In the genomic region with DNA sequence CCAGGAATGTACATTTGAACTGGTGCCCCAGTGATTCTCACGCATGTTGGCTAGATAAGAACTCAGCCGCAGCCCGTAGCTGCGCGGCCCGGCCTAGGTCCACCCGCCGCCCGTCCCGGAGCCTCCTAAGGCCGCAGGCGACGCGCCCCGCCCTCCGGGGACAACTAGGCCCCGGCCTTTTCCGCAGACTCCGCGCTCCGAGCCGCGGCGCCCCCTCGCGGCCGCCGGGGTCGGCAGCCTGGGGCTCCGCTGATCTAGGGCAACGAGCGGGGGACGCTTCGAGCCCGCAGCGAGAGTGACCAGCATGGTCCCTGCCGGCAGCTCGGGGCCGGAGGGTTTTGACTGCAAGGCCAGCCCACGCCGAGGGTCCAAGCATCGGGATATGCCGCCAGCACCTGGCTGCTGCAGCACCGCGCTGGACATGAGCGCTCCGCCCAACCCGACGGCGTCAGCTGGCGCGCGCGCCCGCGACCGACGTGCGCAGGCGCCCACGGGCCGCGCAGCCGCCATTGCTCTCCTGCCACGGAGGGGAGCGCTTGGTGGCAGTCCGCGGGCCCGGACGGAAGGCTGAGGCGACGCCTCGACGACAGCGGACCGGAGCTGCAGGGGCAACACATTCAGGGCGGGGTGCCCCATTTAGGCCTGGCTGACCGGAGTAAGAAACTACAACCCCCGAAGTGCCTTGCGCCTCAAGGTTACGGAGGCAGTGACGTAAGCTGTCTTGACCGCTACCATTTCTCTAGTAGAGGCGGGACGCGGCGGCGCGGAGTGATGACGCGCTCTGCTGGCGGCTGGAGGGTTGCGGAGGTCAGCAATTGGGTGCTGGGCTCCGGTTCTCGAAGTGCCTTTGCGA, we compare ENCODE assay signal across 1 cellular context.
TF ChIP-seq lines count a peak whose summit lies in the region.

Gene AP5S1, plus strand, starts transcription at position 500 of the 853 bp plus-strand sequence. CDS start 1,571 bp downstream, outside the sequence.

TF ChIP-seq in HepG2, 621 proteins besides CTCF, POLR2A, EP300 and RAD21 (continued from another document and continues in another):
- no peak for TF ChIP-seq RFX3 (CRISPR knock-in tag; IDR thresholded peaks at IDR 0.05)
- peak; percentile 95 for TF ChIP-seq MYC (CRISPR knock-in tag; IDR thresholded peaks at IDR 0.05; ENCODE audit: borderline replicate concordance)
- peak; percentile 92 for TF ChIP-seq TFDP2 (CRISPR knock-in tag; IDR thresholded peaks at IDR 0.05)
- TF ChIP-seq ZNF263 (CRISPR knock-in tag; IDR thresholded peaks at IDR 0.05): peak; percentile 44
- no peak; the same call in 1 of the 2 replicates for TF ChIP-seq ZBTB8A (CRISPR knock-in tag; IDR thresholded peaks at IDR 0.05; ENCODE audit: borderline replicate concordance, low read depth)
- TF ChIP-seq NFYB (CRISPR knock-in tag; IDR thresholded peaks at IDR 0.05): peak; percentile 79
- peak; percentile 92 for TF ChIP-seq PREB (CRISPR knock-in tag; IDR thresholded peaks at IDR 0.05)
- TF ChIP-seq ZBTB42 (CRISPR knock-in tag; IDR thresholded peaks at IDR 0.05): peak; percentile 83
- no peak; the same call in 1 of the 2 replicates for TF ChIP-seq ZNF329 (CRISPR knock-in tag; IDR thresholded peaks at IDR 0.05; ENCODE audit: low read depth)
- TF ChIP-seq, protein P1, sequence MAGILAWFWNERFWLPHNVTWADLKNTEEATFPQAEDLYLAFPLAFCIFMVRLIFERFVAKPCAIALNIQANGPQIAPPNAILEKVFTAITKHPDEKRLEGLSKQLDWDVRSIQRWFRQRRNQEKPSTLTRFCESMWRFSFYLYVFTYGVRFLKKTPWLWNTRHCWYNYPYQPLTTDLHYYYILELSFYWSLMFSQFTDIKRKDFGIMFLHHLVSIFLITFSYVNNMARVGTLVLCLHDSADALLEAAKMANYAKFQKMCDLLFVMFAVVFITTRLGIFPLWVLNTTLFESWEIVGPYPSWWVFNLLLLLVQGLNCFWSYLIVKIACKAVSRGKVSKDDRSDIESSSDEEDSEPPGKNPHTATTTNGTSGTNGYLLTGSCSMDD (CRISPR knock-in tag; IDR thresholded peaks at IDR 0.05): peak; percentile 95; the same call in 1 of the 2 replicates
- TF ChIP-seq ZMYM3 (CRISPR knock-in tag; IDR thresholded peaks at IDR 0.05): peak; percentile 40
- TF ChIP-seq ZKSCAN1 (IDR thresholded peaks at IDR 0.05; ENCODE audit: low read length): no peak; the same call in none of the 2 replicates
- TF ChIP-seq TP53 (CRISPR knock-in tag; conservative IDR thresholded peaks at IDR 0.05): peak; percentile 63
- peak; percentile 91 for TF ChIP-seq HDAC1 (CRISPR knock-in tag; IDR thresholded peaks at IDR 0.05)
- peak; percentile 98 for TF ChIP-seq ZIK1 (CRISPR knock-in tag; IDR thresholded peaks at IDR 0.05; ENCODE audit: borderline replicate concordance, low read depth)
- TF ChIP-seq ZNF282 (IDR thresholded peaks at IDR 0.05; ENCODE audit: partially characterized antibody): no peak
- TF ChIP-seq REXO4 (CRISPR knock-in tag; IDR thresholded peaks at IDR 0.05; ENCODE audit: borderline replicate concordance): no peak
- TF ChIP-seq GTF3A (CRISPR knock-in tag; conservative IDR thresholded peaks at IDR 0.05): peak; percentile 81; the same call in 1 of the 2 replicates
- peak in 1 of 2 experiments; percentile 85; a peak in 2 of 4 replicates for TF ChIP-seq ATF4 (CRISPR knock-in tag; IDR thresholded peaks at IDR 0.05)
- no peak; the same call in 1 of the 2 replicates for TF ChIP-seq ZNF337 (CRISPR knock-in tag; IDR thresholded peaks at IDR 0.05; ENCODE audit: borderline replicate concordance, low read depth)
- no peak for TF ChIP-seq ZNF570 (CRISPR knock-in tag; IDR thresholded peaks at IDR 0.05; ENCODE audit: borderline replicate concordance)
- TF ChIP-seq, protein P2, sequence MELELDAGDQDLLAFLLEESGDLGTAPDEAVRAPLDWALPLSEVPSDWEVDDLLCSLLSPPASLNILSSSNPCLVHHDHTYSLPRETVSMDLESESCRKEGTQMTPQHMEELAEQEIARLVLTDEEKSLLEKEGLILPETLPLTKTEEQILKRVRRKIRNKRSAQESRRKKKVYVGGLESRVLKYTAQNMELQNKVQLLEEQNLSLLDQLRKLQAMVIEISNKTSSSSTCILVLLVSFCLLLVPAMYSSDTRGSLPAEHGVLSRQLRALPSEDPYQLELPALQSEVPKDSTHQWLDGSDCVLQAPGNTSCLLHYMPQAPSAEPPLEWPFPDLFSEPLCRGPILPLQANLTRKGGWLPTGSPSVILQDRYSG (CRISPR knock-in tag; IDR thresholded peaks at IDR 0.05): peak; percentile 98
- peak; percentile 89 for TF ChIP-seq ZFP37 (CRISPR knock-in tag; IDR thresholded peaks at IDR 0.05; ENCODE audit: borderline replicate concordance)
- peak; percentile 88; the same call in 1 of the 2 replicates for TF ChIP-seq MXD4 (CRISPR knock-in tag; IDR thresholded peaks at IDR 0.05)
- TF ChIP-seq, protein P3, sequence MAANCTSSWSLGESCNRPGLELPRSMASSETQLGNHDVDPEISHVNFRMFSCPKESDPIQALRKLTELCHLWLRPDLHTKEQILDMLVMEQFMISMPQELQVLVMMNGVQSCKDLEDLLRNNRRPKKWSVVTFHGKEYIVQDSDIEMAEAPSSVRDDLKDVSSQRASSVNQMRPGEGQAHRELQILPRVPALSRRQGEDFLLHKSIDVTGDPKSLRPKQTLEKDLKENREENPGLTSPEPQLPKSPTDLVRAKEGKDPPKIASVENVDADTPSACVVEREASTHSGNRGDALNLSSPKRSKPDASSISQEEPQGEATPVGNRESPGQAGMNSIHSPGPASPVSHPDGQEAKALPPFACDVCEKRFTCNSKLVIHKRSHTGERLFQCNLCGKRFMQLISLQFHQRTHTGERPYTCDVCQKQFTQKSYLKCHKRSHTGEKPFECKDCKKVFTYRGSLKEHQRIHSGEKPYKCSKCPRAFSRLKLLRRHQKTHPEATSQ (CRISPR knock-in tag; IDR thresholded peaks at IDR 0.05; ENCODE audit: borderline replicate concordance): 0 out of 2 replicates have a peak, but pooled peaks have one; percentile 51
- TF ChIP-seq RBFOX2 (IDR thresholded peaks at IDR 0.05; ENCODE audit: low read depth, low read length): peak; percentile 100
- TF ChIP-seq NFRKB (IDR thresholded peaks at IDR 0.05): peak; percentile 42; the same call in 1 of the 2 replicates
- TF ChIP-seq ZFP36L2 (CRISPR knock-in tag; IDR thresholded peaks at IDR 0.05): no peak; the same call in none of the 2 replicates
- peak; percentile 99 for TF ChIP-seq UBTF (CRISPR knock-in tag; IDR thresholded peaks at IDR 0.05)
- TF ChIP-seq SALL2 (CRISPR knock-in tag; IDR thresholded peaks at IDR 0.05): peak; percentile 100
- 0 out of 2 replicates have a peak, but pooled peaks have one; percentile 9 for TF ChIP-seq ATAD3A (CRISPR knock-in tag; IDR thresholded peaks at IDR 0.05)
- TF ChIP-seq, protein P4, sequence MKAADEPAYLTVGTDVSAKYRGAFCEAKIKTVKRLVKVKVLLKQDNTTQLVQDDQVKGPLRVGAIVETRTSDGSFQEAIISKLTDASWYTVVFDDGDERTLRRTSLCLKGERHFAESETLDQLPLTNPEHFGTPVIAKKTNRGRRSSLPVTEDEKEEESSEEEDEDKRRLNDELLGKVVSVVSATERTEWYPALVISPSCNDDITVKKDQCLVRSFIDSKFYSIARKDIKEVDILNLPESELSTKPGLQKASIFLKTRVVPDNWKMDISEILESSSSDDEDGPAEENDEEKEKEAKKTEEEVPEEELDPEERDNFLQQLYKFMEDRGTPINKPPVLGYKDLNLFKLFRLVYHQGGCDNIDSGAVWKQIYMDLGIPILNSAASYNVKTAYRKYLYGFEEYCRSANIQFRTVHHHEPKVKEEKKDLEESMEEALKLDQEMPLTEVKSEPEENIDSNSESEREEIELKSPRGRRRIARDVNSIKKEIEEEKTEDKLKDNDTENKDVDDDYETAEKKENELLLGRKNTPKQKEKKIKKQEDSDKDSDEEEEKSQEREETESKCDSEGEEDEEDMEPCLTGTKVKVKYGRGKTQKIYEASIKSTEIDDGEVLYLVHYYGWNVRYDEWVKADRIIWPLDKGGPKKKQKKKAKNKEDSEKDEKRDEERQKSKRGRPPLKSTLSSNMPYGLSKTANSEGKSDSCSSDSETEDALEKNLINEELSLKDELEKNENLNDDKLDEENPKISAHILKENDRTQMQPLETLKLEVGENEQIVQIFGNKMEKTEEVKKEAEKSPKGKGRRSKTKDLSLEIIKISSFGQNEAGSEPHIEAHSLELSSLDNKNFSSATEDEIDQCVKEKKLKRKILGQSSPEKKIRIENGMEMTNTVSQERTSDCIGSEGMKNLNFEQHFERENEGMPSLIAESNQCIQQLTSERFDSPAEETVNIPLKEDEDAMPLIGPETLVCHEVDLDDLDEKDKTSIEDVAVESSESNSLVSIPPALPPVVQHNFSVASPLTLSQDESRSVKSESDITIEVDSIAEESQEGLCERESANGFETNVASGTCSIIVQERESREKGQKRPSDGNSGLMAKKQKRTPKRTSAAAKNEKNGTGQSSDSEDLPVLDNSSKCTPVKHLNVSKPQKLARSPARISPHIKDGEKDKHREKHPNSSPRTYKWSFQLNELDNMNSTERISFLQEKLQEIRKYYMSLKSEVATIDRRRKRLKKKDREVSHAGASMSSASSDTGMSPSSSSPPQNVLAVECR (CRISPR knock-in tag; IDR thresholded peaks at IDR 0.05; ENCODE audit: borderline replicate concordance): peak; percentile 93
- TF ChIP-seq, protein P5, sequence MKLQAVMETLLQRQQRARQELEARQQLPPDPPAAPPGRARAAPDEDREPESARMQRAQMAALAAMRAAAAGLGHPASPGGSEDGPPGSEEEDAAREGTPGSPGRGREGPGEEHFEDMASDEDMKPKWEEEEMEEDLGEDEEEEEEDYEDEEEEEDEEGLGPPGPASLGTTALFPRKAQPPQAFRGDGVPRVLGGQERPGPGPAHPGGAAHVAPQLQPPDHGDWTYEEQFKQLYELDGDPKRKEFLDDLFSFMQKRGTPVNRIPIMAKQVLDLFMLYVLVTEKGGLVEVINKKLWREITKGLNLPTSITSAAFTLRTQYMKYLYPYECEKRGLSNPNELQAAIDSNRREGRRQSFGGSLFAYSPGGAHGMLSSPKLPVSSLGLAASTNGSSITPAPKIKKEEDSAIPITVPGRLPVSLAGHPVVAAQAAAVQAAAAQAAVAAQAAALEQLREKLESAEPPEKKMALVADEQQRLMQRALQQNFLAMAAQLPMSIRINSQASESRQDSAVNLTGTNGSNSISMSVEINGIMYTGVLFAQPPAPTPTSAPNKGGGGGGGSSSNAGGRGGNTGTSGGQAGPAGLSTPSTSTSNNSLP (IDR thresholded peaks at IDR 0.05; ENCODE audit: low read depth, low read length): peak; percentile 38; the same call in 1 of the 2 replicates
- peak; percentile 39; the same call in 1 of the 2 replicates for TF ChIP-seq SOX13 (IDR thresholded peaks at IDR 0.05)
- TF ChIP-seq SOX13 (CRISPR knock-in tag; conservative IDR thresholded peaks at IDR 0.05 in 1 of 2, IDR thresholded peaks at IDR 0.05 in 1 of 2): peak in 1 of 2 experiments; percentile 65; a peak in 2 of 4 replicates
- 0 out of 2 replicates have a peak, but pooled peaks have one; percentile 97 for TF ChIP-seq MATR3 (CRISPR knock-in tag; IDR thresholded peaks at IDR 0.05)
- TF ChIP-seq, protein P6, sequence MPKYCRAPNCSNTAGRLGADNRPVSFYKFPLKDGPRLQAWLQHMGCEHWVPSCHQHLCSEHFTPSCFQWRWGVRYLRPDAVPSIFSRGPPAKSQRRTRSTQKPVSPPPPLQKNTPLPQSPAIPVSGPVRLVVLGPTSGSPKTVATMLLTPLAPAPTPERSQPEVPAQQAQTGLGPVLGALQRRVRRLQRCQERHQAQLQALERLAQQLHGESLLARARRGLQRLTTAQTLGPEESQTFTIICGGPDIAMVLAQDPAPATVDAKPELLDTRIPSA (CRISPR knock-in tag; IDR thresholded peaks at IDR 0.05; ENCODE audit: borderline replicate concordance): peak; percentile 98
- peak; percentile 89 for TF ChIP-seq YEATS2 (CRISPR knock-in tag; IDR thresholded peaks at IDR 0.05; ENCODE audit: borderline replicate concordance)
- TF ChIP-seq ZBTB7B (CRISPR knock-in tag; IDR thresholded peaks at IDR 0.05): peak; percentile 89
- no peak for TF ChIP-seq EZH2 (conservative IDR thresholded peaks at IDR 0.05; ENCODE audit: low read depth, low read length)
- peak; percentile 77; the same call in 1 of the 2 replicates for TF ChIP-seq GZF1 (CRISPR knock-in tag; IDR thresholded peaks at IDR 0.05)
- peak; percentile 76 for TF ChIP-seq ZNF354B (CRISPR knock-in tag; IDR thresholded peaks at IDR 0.05)
